ENCODE assay signal across 1 cellular context in the genomic region with DNA sequence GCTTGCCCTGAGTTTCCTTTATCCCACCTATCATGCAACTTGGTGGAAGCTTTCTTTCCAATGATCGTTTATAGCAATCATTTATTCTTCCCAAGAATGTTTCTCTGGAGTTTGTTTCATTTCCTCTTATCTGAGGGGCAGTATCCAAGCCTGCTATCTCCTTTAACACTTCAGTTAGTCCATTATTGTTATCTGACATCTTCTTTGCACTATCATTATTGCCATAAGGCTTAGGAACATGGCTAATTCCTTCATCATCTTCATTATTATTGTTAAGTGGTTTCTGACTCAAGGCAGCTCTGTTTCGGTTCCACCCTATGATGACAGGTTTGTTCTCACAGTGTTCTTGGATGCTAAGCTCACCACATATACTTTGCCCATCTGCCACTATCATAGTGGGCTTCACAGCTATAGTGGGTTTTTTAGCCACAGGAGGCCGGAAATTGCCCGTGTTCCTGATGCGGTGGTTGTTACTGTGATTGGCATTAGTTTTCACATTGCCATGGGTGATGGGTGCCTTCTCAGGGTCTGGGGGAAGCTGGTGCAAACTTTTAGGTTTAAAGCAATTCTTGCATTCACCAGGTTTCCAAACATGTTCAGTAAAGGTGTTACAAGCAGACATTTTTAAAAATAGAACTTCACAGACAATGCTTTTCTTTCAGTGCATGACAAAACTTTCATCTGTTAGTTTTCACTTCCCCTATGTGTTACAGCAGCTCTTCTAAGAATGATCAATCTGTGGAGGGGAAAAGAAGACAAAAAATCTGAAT.
TF ChIP-seq lines count a peak whose summit lies in the region.

No MANE protein-coding gene starts in this region.

TF ChIP-seq in GM12878, 131 proteins besides CTCF, POLR2A, EP300 and RAD21 (continued from another document and continues in another):
- TF ChIP-seq, protein P1, sequence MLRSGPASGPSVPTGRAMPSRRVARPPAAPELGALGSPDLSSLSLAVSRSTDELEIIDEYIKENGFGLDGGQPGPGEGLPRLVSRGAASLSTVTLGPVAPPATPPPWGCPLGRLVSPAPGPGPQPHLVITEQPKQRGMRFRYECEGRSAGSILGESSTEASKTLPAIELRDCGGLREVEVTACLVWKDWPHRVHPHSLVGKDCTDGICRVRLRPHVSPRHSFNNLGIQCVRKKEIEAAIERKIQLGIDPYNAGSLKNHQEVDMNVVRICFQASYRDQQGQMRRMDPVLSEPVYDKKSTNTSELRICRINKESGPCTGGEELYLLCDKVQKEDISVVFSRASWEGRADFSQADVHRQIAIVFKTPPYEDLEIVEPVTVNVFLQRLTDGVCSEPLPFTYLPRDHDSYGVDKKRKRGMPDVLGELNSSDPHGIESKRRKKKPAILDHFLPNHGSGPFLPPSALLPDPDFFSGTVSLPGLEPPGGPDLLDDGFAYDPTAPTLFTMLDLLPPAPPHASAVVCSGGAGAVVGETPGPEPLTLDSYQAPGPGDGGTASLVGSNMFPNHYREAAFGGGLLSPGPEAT (IDR thresholded peaks at IDR 0.05; ENCODE audit: low read depth), result peak; percentile 82
- no peak for TF ChIP-seq FOS (IDR thresholded peaks at IDR 0.05; ENCODE audit: borderline replicate concordance, extremely low read depth, insufficient read length)
- peak; percentile 89 for TF ChIP-seq NFIC (IDR thresholded peaks at IDR 0.05; ENCODE audit: low read depth, low read length)
- peak; percentile 95 for TF ChIP-seq MEF2A (IDR thresholded peaks at IDR 0.05; ENCODE audit: insufficient read depth, low read depth, low read length)
- TF ChIP-seq, protein P2, sequence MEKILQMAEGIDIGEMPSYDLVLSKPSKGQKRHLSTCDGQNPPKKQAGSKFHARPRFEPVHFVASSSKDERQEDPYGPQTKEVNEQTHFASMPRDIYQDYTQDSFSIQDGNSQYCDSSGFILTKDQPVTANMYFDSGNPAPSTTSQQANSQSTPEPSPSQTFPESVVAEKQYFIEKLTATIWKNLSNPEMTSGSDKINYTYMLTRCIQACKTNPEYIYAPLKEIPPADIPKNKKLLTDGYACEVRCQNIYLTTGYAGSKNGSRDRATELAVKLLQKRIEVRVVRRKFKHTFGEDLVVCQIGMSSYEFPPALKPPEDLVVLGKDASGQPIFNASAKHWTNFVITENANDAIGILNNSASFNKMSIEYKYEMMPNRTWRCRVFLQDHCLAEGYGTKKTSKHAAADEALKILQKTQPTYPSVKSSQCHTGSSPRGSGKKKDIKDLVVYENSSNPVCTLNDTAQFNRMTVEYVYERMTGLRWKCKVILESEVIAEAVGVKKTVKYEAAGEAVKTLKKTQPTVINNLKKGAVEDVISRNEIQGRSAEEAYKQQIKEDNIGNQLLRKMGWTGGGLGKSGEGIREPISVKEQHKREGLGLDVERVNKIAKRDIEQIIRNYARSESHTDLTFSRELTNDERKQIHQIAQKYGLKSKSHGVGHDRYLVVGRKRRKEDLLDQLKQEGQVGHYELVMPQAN (conservative IDR thresholded peaks at IDR 0.05), result peak; percentile 60; the same call in 1 of the 2 replicates
- no peak for TF ChIP-seq CHD4 (IDR thresholded peaks at IDR 0.05)
- TF ChIP-seq, protein P3, sequence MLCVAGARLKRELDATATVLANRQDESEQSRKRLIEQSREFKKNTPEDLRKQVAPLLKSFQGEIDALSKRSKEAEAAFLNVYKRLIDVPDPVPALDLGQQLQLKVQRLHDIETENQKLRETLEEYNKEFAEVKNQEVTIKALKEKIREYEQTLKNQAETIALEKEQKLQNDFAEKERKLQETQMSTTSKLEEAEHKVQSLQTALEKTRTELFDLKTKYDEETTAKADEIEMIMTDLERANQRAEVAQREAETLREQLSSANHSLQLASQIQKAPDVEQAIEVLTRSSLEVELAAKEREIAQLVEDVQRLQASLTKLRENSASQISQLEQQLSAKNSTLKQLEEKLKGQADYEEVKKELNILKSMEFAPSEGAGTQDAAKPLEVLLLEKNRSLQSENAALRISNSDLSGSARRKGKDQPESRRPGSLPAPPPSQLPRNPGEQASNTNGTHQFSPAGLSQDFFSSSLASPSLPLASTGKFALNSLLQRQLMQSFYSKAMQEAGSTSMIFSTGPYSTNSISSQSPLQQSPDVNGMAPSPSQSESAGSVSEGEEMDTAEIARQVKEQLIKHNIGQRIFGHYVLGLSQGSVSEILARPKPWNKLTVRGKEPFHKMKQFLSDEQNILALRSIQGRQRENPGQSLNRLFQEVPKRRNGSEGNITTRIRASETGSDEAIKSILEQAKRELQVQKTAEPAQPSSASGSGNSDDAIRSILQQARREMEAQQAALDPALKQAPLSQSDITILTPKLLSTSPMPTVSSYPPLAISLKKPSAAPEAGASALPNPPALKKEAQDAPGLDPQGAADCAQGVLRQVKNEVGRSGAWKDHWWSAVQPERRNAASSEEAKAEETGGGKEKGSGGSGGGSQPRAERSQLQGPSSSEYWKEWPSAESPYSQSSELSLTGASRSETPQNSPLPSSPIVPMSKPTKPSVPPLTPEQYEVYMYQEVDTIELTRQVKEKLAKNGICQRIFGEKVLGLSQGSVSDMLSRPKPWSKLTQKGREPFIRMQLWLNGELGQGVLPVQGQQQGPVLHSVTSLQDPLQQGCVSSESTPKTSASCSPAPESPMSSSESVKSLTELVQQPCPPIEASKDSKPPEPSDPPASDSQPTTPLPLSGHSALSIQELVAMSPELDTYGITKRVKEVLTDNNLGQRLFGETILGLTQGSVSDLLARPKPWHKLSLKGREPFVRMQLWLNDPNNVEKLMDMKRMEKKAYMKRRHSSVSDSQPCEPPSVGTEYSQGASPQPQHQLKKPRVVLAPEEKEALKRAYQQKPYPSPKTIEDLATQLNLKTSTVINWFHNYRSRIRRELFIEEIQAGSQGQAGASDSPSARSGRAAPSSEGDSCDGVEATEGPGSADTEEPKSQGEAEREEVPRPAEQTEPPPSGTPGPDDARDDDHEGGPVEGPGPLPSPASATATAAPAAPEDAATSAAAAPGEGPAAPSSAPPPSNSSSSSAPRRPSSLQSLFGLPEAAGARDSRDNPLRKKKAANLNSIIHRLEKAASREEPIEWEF (IDR thresholded peaks at IDR 0.05; ENCODE audit: insufficient replicate concordance, low read depth, low read length), result peak; percentile 92
- TF ChIP-seq, protein P4, sequence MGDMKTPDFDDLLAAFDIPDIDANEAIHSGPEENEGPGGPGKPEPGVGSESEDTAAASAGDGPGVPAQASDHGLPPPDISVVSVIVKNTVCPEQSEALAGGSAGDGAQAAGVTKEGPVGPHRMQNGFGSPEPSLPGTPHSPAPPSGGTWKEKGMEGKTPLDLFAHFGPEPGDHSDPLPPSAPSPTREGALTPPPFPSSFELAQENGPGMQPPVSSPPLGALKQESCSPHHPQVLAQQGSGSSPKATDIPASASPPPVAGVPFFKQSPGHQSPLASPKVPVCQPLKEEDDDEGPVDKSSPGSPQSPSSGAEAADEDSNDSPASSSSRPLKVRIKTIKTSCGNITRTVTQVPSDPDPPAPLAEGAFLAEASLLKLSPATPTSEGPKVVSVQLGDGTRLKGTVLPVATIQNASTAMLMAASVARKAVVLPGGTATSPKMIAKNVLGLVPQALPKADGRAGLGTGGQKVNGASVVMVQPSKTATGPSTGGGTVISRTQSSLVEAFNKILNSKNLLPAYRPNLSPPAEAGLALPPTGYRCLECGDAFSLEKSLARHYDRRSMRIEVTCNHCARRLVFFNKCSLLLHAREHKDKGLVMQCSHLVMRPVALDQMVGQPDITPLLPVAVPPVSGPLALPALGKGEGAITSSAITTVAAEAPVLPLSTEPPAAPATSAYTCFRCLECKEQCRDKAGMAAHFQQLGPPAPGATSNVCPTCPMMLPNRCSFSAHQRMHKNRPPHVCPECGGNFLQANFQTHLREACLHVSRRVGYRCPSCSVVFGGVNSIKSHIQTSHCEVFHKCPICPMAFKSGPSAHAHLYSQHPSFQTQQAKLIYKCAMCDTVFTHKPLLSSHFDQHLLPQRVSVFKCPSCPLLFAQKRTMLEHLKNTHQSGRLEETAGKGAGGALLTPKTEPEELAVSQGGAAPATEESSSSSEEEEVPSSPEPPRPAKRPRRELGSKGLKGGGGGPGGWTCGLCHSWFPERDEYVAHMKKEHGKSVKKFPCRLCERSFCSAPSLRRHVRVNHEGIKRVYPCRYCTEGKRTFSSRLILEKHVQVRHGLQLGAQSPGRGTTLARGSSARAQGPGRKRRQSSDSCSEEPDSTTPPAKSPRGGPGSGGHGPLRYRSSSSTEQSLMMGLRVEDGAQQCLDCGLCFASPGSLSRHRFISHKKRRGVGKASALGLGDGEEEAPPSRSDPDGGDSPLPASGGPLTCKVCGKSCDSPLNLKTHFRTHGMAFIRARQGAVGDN (IDR thresholded peaks at IDR 0.05), result no peak; the same call in 1 of the 2 replicates
- TF ChIP-seq FOXK2 (IDR thresholded peaks at IDR 0.05), result no peak
- peak; percentile 57; the same call in 1 of the 2 replicates for TF ChIP-seq TARDBP (IDR thresholded peaks at IDR 0.05; ENCODE audit: borderline replicate concordance)
- peak; percentile 53; the same call in 1 of the 2 replicates for TF ChIP-seq RB1 (IDR thresholded peaks at IDR 0.05; ENCODE audit: borderline replicate concordance)
- 0 out of 2 replicates have a peak, but pooled peaks have one; percentile 77 for TF ChIP-seq STAT1 (conservative IDR thresholded peaks at IDR 0.05)
- no peak for TF ChIP-seq PAX8 (IDR thresholded peaks at IDR 0.05)
- TF ChIP-seq, protein P5, sequence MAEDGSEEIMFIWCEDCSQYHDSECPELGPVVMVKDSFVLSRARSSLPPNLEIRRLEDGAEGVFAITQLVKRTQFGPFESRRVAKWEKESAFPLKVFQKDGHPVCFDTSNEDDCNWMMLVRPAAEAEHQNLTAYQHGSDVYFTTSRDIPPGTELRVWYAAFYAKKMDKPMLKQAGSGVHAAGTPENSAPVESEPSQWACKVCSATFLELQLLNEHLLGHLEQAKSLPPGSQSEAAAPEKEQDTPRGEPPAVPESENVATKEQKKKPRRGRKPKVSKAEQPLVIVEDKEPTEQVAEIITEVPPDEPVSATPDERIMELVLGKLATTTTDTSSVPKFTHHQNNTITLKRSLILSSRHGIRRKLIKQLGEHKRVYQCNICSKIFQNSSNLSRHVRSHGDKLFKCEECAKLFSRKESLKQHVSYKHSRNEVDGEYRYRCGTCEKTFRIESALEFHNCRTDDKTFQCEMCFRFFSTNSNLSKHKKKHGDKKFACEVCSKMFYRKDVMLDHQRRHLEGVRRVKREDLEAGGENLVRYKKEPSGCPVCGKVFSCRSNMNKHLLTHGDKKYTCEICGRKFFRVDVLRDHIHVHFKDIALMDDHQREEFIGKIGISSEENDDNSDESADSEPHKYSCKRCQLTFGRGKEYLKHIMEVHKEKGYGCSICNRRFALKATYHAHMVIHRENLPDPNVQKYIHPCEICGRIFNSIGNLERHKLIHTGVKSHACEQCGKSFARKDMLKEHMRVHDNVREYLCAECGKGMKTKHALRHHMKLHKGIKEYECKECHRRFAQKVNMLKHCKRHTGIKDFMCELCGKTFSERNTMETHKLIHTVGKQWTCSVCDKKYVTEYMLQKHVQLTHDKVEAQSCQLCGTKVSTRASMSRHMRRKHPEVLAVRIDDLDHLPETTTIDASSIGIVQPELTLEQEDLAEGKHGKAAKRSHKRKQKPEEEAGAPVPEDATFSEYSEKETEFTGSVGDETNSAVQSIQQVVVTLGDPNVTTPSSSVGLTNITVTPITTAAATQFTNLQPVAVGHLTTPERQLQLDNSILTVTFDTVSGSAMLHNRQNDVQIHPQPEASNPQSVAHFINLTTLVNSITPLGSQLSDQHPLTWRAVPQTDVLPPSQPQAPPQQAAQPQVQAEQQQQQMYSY (CRISPR knock-in tag; IDR thresholded peaks at IDR 0.05), result no peak
- TF ChIP-seq, protein P6, sequence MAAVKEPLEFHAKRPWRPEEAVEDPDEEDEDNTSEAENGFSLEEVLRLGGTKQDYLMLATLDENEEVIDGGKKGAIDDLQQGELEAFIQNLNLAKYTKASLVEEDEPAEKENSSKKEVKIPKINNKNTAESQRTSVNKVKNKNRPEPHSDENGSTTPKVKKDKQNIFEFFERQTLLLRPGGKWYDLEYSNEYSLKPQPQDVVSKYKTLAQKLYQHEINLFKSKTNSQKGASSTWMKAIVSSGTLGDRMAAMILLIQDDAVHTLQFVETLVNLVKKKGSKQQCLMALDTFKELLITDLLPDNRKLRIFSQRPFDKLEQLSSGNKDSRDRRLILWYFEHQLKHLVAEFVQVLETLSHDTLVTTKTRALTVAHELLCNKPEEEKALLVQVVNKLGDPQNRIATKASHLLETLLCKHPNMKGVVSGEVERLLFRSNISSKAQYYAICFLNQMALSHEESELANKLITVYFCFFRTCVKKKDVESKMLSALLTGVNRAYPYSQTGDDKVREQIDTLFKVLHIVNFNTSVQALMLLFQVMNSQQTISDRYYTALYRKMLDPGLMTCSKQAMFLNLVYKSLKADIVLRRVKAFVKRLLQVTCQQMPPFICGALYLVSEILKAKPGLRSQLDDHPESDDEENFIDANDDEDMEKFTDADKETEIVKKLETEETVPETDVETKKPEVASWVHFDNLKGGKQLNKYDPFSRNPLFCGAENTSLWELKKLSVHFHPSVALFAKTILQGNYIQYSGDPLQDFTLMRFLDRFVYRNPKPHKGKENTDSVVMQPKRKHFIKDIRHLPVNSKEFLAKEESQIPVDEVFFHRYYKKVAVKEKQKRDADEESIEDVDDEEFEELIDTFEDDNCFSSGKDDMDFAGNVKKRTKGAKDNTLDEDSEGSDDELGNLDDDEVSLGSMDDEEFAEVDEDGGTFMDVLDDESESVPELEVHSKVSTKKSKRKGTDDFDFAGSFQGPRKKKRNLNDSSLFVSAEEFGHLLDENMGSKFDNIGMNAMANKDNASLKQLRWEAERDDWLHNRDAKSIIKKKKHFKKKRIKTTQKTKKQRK (IDR thresholded peaks at IDR 0.05; ENCODE audit: low read depth, low read length), result no peak
- TF ChIP-seq, protein P7, sequence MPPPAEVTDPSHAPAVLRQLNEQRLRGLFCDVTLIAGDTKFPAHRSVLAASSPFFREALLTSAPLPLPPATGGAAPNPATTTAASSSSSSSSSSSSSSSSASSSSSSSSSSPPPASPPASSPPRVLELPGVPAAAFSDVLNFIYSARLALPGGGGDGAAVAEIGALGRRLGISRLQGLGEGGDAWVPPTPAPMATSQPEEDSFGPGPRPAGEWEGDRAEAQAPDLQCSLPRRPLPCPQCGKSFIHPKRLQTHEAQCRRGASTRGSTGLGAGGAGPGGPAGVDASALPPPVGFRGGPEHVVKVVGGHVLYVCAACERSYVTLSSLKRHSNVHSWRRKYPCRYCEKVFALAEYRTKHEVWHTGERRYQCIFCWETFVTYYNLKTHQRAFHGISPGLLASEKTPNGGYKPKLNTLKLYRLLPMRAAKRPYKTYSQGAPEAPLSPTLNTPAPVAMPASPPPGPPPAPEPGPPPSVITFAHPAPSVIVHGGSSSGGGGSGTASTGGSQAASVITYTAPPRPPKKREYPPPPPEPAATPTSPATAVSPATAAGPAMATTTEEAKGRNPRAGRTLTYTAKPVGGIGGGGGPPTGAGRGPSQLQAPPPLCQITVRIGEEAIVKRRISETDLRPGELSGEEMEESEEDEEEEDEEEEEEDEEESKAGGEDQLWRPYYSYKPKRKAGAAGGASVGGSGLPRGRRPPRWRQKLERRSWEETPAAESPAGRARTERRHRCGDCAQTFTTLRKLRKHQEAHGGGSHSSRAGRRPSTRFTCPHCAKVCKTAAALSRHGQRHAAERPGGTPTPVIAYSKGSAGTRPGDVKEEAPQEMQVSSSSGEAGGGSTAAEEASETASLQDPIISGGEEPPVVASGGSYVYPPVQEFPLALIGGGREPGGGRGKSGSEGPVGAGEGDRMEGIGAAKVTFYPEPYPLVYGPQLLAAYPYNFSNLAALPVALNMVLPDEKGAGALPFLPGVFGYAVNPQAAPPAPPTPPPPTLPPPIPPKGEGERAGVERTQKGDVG (CRISPR knock-in tag; IDR thresholded peaks at IDR 0.05), result no peak
- no peak for TF ChIP-seq RFX5 (IDR thresholded peaks at IDR 0.05; ENCODE audit: low read depth, low read length)
- no peak for TF ChIP-seq NR2C2 (IDR thresholded peaks at IDR 0.05; ENCODE audit: borderline replicate concordance, control insufficient read depth, insufficient read length, low read depth)
